7 cellular contexts compared by ENCODE assay signal in the genomic region with DNA sequence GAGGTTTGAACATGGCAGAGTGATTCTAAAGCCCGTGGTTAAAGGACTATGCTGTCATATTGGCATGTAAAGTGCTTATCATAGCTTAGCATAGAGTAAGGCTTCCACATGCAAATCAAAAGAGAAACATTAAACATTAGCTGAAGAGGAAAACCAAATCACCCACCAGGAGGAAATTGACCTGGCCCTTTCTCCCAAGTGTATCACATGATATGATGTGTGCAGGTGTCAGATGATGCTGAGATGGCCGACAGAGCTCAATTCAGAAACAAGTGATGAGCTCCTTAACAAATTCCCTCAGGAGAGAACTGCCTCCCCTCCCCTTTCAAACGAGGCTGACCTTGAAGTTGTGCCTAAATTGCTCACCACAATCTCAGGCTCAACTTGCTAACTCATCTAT.
DNase-seq lines count a peak whose midpoint lies in the region; ATAC-seq and TF ChIP-seq lines count a peak whose summit lies in the region.

No MANE protein-coding gene starts in this region.

- H3K27ac Mint-ChIP-seq in T-cell = peak overlapping the region; percentile 96 to 98

- ATAC-seq in HG02763 (IDR thresholded peaks at IDR 0.05; ENCODE audit: unreplicated experiment) = peak; percentile 43
- ATAC-seq in T-cell (replicated peaks in 1 of 4) = no peak

- H3K4me3 ChIP-seq in skeletal muscle tissue (ENCODE audit: low read length in 3 of 3) = no peak overlapping the region

- H3K36me3 ChIP-seq in skeletal muscle tissue (ENCODE audit: control insufficient read depth in 3 of 3, insufficient read depth in 3 of 3, low read length in 3 of 3) = no peaks in the 10 kb centered on the region

- peaks cover 15% of the 10 kb centered on the region for H3K36me3 Mint-ChIP-seq in T-cell

- H3K9me3 Mint-ChIP-seq in T-cell = peaks cover 2 to 32% (median 11%) of the 10 kb centered on the region in 3 donors

- H3K27ac ChIP-seq in skeletal muscle tissue (ENCODE audit: low read depth, low read length) = peak overlapping the region; percentile 46

- H3K27me3 ChIP-seq in skeletal muscle tissue (ENCODE audit: control insufficient read depth in 3 of 3, insufficient read depth in 3 of 3, low read length in 3 of 3) = no peaks in the 10 kb centered on the region

- TF ChIP-seq POLR2A in GM18951 (IDR thresholded peaks at IDR 0.05; ENCODE audit: extremely low read depth, insufficient read depth, insufficient read length) = peak; percentile 58

- no peak for DNase-seq in T-cell
- no peak for DNase-seq in SW480 (ENCODE audit: low spot score)
- DNase-seq in foreskin melanocyte = no peak
- DNase-seq in NCI-H2081 treated with DMSO at 0.1 percent for 48 hours (lab: John Stamatoyannopoulos, UW) = no peak

- H3K4me1 ChIP-seq in skeletal muscle tissue (ENCODE audit: control insufficient read depth in 3 of 3, insufficient read depth in 3 of 3, low read length in 3 of 3) = peaks cover 3 to 6% (median 5%) of the 10 kb centered on the region in 3 donors

- in situ Hi-C loops in GM18951 (cut with MboI; ENCODE audit: low sequenced_read_pairs, unreplicated experiment) = no loop called here

- POLR2A ChIA-PET in T-cell (lab: Charles Lee) = interaction anchor here (0.6 to 2.6 kb wide), 5 partner anchors 217 to 1057 kb away, joined by 3 to 19 read pairs (median 7); a partner anchor contains a TSS

- H3K4me1 Mint-ChIP-seq in T-cell = peaks cover 69 to 77% (median 74%) of the 10 kb centered on the region in 3 donors

- H3K9ac ChIP-seq in skeletal muscle tissue (ENCODE audit: low read depth in 1 of 3, low read length in 3 of 3) = no peak overlapping the region

- H3K9me3 ChIP-seq in skeletal muscle tissue (ENCODE audit: control insufficient read depth in 3 of 3, low read length in 3 of 3) = no peaks in the 10 kb centered on the region

- CTCF ChIA-PET in T-cell (lab: Charles Lee) = interaction anchor here in 1 of 2 donors (0.6 to 1.5 kb wide), 3 partner anchors 16 to 281 kb away, joined by 3 to 9 read pairs (median 6); no protein-coding TSS in a partner anchor

- H3K27me3 Mint-ChIP-seq in T-cell = no peaks in the 10 kb centered on the region

- peak overlapping the region; percentile 65 to 78 (median 69) for H3K4me3 Mint-ChIP-seq in T-cell
